1 cellular context compared by ENCODE assay signal in genomic region chr18:58088723-58089074, GRCh38.
TF ChIP-seq lines count a peak whose summit lies in the region.

No MANE protein-coding gene starts in this region.

TF ChIP-seq in H1, 55 proteins besides CTCF, POLR2A, EP300 and RAD21:
- no peak for TF ChIP-seq CTBP2 (IDR thresholded peaks at IDR 0.05; ENCODE audit: borderline replicate concordance, insufficient read depth, insufficient read length, low read length)
- no peak for TF ChIP-seq SUZ12 (IDR thresholded peaks at IDR 0.05; ENCODE audit: low read length)
- no peak for TF ChIP-seq SAP30 (IDR thresholded peaks at IDR 0.05; ENCODE audit: insufficient read depth, insufficient replicate concordance, low read length)
- TF ChIP-seq HDAC2 (IDR thresholded peaks at IDR 0.05; ENCODE audit: borderline replicate concordance in 1 of 2, low read depth in 2 of 2, low read length in 2 of 2), result no peak
- no peak for TF ChIP-seq BRCA1 (IDR thresholded peaks at IDR 0.05; ENCODE audit: low read depth, low read length)
- no peak for TF ChIP-seq KDM4A (IDR thresholded peaks at IDR 0.05; ENCODE audit: low read depth, low read length, severe bottlenecking)
- TF ChIP-seq NANOG (IDR thresholded peaks at IDR 0.05; ENCODE audit: insufficient read depth, low read depth, low read length, poor library complexity, severe bottlenecking), result no peak
TF ChIP-seq in H1: peak in this region for 0.
